Comparison of ENCODE assay signal across 1 cellular context in genomic region chr5:112417931-112418358, GRCh38.
TF ChIP-seq lines count a peak whose summit lies in the region.

No MANE protein-coding gene starts in this region.

TF ChIP-seq in GM12878, 131 proteins besides CTCF, POLR2A, EP300 and RAD21 (continued from another document):
- TF ChIP-seq, protein P1, sequence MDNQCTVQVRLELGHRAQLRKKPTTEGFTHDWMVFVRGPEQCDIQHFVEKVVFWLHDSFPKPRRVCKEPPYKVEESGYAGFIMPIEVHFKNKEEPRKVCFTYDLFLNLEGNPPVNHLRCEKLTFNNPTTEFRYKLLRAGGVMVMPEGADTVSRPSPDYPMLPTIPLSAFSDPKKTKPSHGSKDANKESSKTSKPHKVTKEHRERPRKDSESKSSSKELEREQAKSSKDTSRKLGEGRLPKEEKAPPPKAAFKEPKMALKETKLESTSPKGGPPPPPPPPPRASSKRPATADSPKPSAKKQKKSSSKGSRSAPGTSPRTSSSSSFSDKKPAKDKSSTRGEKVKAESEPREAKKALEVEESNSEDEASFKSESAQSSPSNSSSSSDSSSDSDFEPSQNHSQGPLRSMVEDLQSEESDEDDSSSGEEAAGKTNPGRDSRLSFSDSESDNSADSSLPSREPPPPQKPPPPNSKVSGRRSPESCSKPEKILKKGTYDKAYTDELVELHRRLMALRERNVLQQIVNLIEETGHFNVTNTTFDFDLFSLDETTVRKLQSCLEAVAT (IDR thresholded peaks at IDR 0.05) = no peak
- no peak for TF ChIP-seq ATF7 (IDR thresholded peaks at IDR 0.05; ENCODE audit: low read depth)
- no peak for TF ChIP-seq POU2F2 (IDR thresholded peaks at IDR 0.05; ENCODE audit: borderline replicate concordance, low read depth, low read length)
- no peak for TF ChIP-seq MTA3 (IDR thresholded peaks at IDR 0.05; ENCODE audit: borderline replicate concordance, low read length)
- 0 out of 2 replicates have a peak, but pooled peaks have one; percentile 1 for TF ChIP-seq SPI1 (IDR thresholded peaks at IDR 0.05; ENCODE audit: borderline replicate concordance, insufficient read depth, low read depth, low read length)
- TF ChIP-seq ZNF274 (IDR thresholded peaks at IDR 0.05; ENCODE audit: insufficient read depth, insufficient read length) = no peak
